Comparison of ENCODE assay signal across 1 cellular context in the genomic region with DNA sequence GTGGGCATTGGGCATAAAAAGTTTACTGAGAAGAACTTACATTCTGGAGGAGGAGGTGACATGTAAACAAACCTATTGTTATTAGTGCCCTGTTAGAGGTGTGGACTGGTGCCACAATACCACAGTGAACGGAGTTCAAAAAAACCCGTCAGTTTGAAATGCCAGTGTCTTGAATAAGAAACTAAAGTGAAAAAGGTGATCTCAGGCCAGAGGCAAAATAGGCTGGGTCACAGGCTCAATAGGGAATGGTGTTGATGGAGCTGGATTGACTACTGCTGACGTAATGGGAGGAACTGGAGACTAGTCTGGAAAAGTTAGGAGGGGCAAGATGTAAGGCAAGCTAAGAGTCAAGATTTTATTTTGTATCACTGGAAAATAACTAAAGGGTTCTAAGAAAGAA.
TF ChIP-seq lines count a peak whose summit lies in the region.

No MANE protein-coding gene starts in this region.

TF ChIP-seq in A549, 52 proteins besides CTCF, POLR2A, EP300 and RAD21 (continued from another document):
- TF ChIP-seq EHF (CRISPR knock-in tag; IDR thresholded peaks at IDR 0.05) = no peak
- TF ChIP-seq TFCP2L1 (CRISPR knock-in tag; IDR thresholded peaks at IDR 0.05) = no peak
- TF ChIP-seq FOSL2 (IDR thresholded peaks at IDR 0.05) = no peak
- no peak for TF ChIP-seq FOSL2 (CRISPR knock-in tag; IDR thresholded peaks at IDR 0.05)
